Comparison of ENCODE assay signal across 33 cellular contexts in genomic region chr17:69342896-69343644, GRCh38. TPM values are rescaled to one million over a fixed set of nuclear protein-coding genes. Genes with fewer than 3 reads are reported as not detected.
DNase-seq lines count a peak whose midpoint lies in the region; ATAC-seq, FAIRE-seq and TF ChIP-seq lines count a peak whose summit lies in the region.
"Had no signal": no experiment of that assay in that cellular context is flagged by ENCODE, and none has a peak within 500 bp of the region (broad histone marks: within the 10 kb centered on the region; RNA-seq: fewer than 3 reads in every experiment).

No MANE protein-coding gene starts in this region.

- no peaks in the 10 kb centered on the region for H3K36me3 ChIP-seq in mammary epithelial cell (ENCODE audit: insufficient read depth, low read length)
- no peaks in the 10 kb centered on the region for H3K36me3 ChIP-seq in skeletal muscle tissue (ENCODE audit: control insufficient read depth in 3 of 3, insufficient read depth in 3 of 3, low read length in 3 of 3)
- H3K36me3 ChIP-seq: BLaER1 treated with 17β-estradiol and CSF1 and Interleukin-3, amounts not matched to agents 10 nM and 100 nM; left ventricle myocardium inferior; spleen had no signal

- no peaks in the 10 kb centered on the region for H3K27me3 ChIP-seq in mammary epithelial cell (ENCODE audit: insufficient read depth, low read length)
- H3K27me3 ChIP-seq in skeletal muscle tissue (ENCODE audit: control insufficient read depth in 3 of 3, insufficient read depth in 3 of 3, low read length in 3 of 3), result no peaks in the 10 kb centered on the region
- H3K27me3 ChIP-seq: BLaER1 treated with 17β-estradiol and CSF1 and Interleukin-3, amounts not matched to agents 10 nM and 100 nM; dorsolateral prefrontal cortex; spleen had no signal

- no peaks in the 10 kb centered on the region for H3K27me3 Mint-ChIP-seq in MCF 10A (ENCODE audit: insufficient read depth, unreplicated experiment)

- POLR2A ChIA-PET in MCF 10A (lab: Yijun Ruan, JAX), result interaction anchor here (0.6 to 1.2 kb wide), 4 partner anchors 11 to 519 kb away, joined by 3 read pairs; partner anchors contain the start of gene ABCA5

- TF ChIP-seq CTCF in MCF 10A (IDR thresholded peaks at IDR 0.05; ENCODE audit: unreplicated experiment) (no peak), mammary epithelial cell (conservative IDR thresholded peaks at IDR 0.05 in 1 of 2, IDR thresholded peaks at IDR 0.05 in 1 of 2; ENCODE audit: extremely low read depth in 1 of 2, insufficient read depth in 1 of 2, low read depth in 1 of 2, low read length in 2 of 2) (no peak)

- no peak for ATAC-seq in HG02610 (IDR thresholded peaks at IDR 0.05; ENCODE audit: unreplicated experiment)
- ATAC-seq: activated CD4-positive, alpha-beta T cell treated with anti-CD3 and anti-CD28 coated beads for 36 hours; activated CD8-positive, alpha-beta T cell treated with anti-CD3 and anti-CD28 coated beads, Interleukin-2, amount 10 ng/mL, durations not matched to agents 7 days and 5 days; GM23338; naive thymus-derived CD8-positive, alpha-beta T cell had no signal

- 83% methylated on average over 3 of the region's 3 CpGs for WGBS in mammary epithelial cell (ENCODE audit: low coverage, missing lambda C conversion rate)

- dilution Hi-C loops in mammary epithelial cell (cut with HindIII; ENCODE audit: low sequenced_read_pairs), result no loop called here

- no peak overlapping the region for H3K9ac ChIP-seq in mammary epithelial cell (ENCODE audit: insufficient read depth, low read length)
- H3K9ac ChIP-seq in skeletal muscle tissue (ENCODE audit: low read depth in 1 of 3, low read length in 3 of 3), result peak overlapping the region in 1 of 3 donors; percentile 61
- H3K9ac ChIP-seq: BLaER1 treated with 17β-estradiol and CSF1 and Interleukin-3, amounts not matched to agents 10 nM and 100 nM had no signal

- intact Hi-C loops in MCF 10A (cut with micrococcal nuclease) (no loop called here), mammary epithelial cell (cut with micrococcal nuclease) (no loop called here)

- no peaks in the 10 kb centered on the region for H3K36me3 Mint-ChIP-seq in MCF 10A (ENCODE audit: insufficient read depth, unreplicated experiment)
- H3K36me3 Mint-ChIP-seq: activated naive CD8-positive, alpha-beta T cell treated with anti-CD3 and anti-CD28 coated beads, Interleukin-2, amount 10 ng/mL, durations not matched to agents 7 days and 5 days; mesothelial cell of epicardium; naive thymus-derived CD8-positive, alpha-beta T cell had no signal

- no peak overlapping the region for H3K4me3 Mint-ChIP-seq in MCF 10A (ENCODE audit: unreplicated experiment)
- H3K4me3 Mint-ChIP-seq: activated CD4-positive, alpha-beta T cell treated with anti-CD3 and anti-CD28 coated beads for 36 hours; activated CD8-positive, alpha-beta T cell treated with anti-CD3 and anti-CD28 coated beads, Interleukin-2, amount 10 ng/mL, durations not matched to agents 7 days and 5 days; activated naive CD8-positive, alpha-beta T cell treated with anti-CD3 and anti-CD28 coated beads, Interleukin-2, amount 10 ng/mL, durations not matched to agents 7 days and 5 days; central memory CD8-positive, alpha-beta T cell; GM23338; mesothelial cell of epicardium; naive thymus-derived CD8-positive, alpha-beta T cell; T-helper 2 cell treated with Interferon-gamma antibody and Interleukin-4, amounts not matched to agents 5 μg/mL and 100 μg/mL, for 36 hours had no signal

- H3K4me3 ChIP-seq in mammary epithelial cell (replicated peaks in 1 of 3; ENCODE audit: insufficient read depth in 1 of 3, low read depth in 2 of 3, low read length in 3 of 3) (no peak overlapping the region), skeletal muscle tissue (ENCODE audit: low read length in 3 of 3) (no peak overlapping the region)
- H3K4me3 ChIP-seq: BLaER1 treated with 17β-estradiol and CSF1 and Interleukin-3, amounts not matched to agents 10 nM and 100 nM; dorsolateral prefrontal cortex; GM23338; left ventricle myocardium inferior; PC-9; spleen had no signal

- H3K27ac ChIP-seq in mammary epithelial cell (ENCODE audit: insufficient read depth, low read depth, low read length), result no peak overlapping the region
- peak overlapping the region; percentile 95 for H3K27ac ChIP-seq in skeletal muscle tissue (ENCODE audit: low read depth, low read length)
- H3K27ac ChIP-seq: BLaER1 treated with 17β-estradiol and CSF1 and Interleukin-3, amounts not matched to agents 10 nM and 100 nM; dorsolateral prefrontal cortex; left ventricle myocardium inferior; PC-9; spleen had no signal

- H3K9me3 ChIP-seq in mammary epithelial cell (replicated peaks; ENCODE audit: insufficient read depth, low read length) (no peaks in the 10 kb centered on the region), skeletal muscle tissue (ENCODE audit: control insufficient read depth in 3 of 3, low read length in 3 of 3) (no peaks in the 10 kb centered on the region)
- H3K9me3 ChIP-seq: Caco-2, left ventricle myocardium inferior, spleen had no signal

- H3K9me3 Mint-ChIP-seq in MCF 10A (ENCODE audit: unreplicated experiment), result no peaks in the 10 kb centered on the region
- H3K9me3 Mint-ChIP-seq: activated naive CD8-positive, alpha-beta T cell treated with anti-CD3 and anti-CD28 coated beads, Interleukin-2, amount 10 ng/mL, durations not matched to agents 7 days and 5 days; central memory CD8-positive, alpha-beta T cell; GM23338; mesothelial cell of epicardium; naive thymus-derived CD8-positive, alpha-beta T cell; T-helper 2 cell treated with Interferon-gamma antibody and Interleukin-4, amounts not matched to agents 5 μg/mL and 100 μg/mL, for 36 hours had no signal

- no peaks in the 10 kb centered on the region for H3K79me2 ChIP-seq in mammary epithelial cell (ENCODE audit: insufficient read depth, low read length)

- peak overlapping the region; percentile 79 for H3K27ac Mint-ChIP-seq in MCF 10A (ENCODE audit: low read depth, unreplicated experiment)
- H3K27ac Mint-ChIP-seq: activated CD4-positive, alpha-beta T cell treated with anti-CD3 and anti-CD28 coated beads for 36 hours; activated CD8-positive, alpha-beta T cell treated with anti-CD3 and anti-CD28 coated beads, Interleukin-2, amount 10 ng/mL, durations not matched to agents 7 days and 5 days; activated naive CD8-positive, alpha-beta T cell treated with anti-CD3 and anti-CD28 coated beads, Interleukin-2, amount 10 ng/mL, durations not matched to agents 7 days and 5 days; GM23338; mesothelial cell of epicardium; naive thymus-derived CD8-positive, alpha-beta T cell; T-helper 2 cell treated with Interferon-gamma antibody and Interleukin-4, amounts not matched to agents 5 μg/mL and 100 μg/mL, for 36 hours had no signal

- peak; percentile 76 for FAIRE-seq in endometrium (lab: Jason Lieb, UNC)
- FAIRE-seq: astrocyte, islet of Langerhans had no signal

- no peak overlapping the region for H3K4me2 ChIP-seq in mammary epithelial cell (ENCODE audit: insufficient read depth, low read depth, low read length)
- H3K4me2 ChIP-seq: GM23338, PC-9 had no signal

- CTCF ChIA-PET in MCF 10A (lab: Yijun Ruan, JAX), result interaction anchor here (0.6 to 1.3 kb wide), 3 partner anchors 10 to 178 kb away, joined by 3 to 6 read pairs (median 3); no protein-coding TSS in a partner anchor
- CTCF ChIA-PET in mammary epithelial cell (lab: Charles Lee; ENCODE audit: low non-redundant PET), result no interaction called here

- H3K4me1 Mint-ChIP-seq in MCF 10A (ENCODE audit: insufficient read depth, unreplicated experiment), result peaks cover 15% of the 10 kb centered on the region
- H3K4me1 Mint-ChIP-seq: activated CD4-positive, alpha-beta T cell treated with anti-CD3 and anti-CD28 coated beads for 36 hours; activated naive CD8-positive, alpha-beta T cell treated with anti-CD3 and anti-CD28 coated beads, Interleukin-2, amount 10 ng/mL, durations not matched to agents 7 days and 5 days; central memory CD8-positive, alpha-beta T cell; naive thymus-derived CD8-positive, alpha-beta T cell had no signal

- H2AFZ ChIP-seq in mammary epithelial cell (ENCODE audit: low read depth, low read length), result no peak overlapping the region
- H2AFZ ChIP-seq: GM23338, PC-9 had no signal

- H4K20me1 ChIP-seq in mammary epithelial cell (ENCODE audit: insufficient read depth, low read length), result no peaks in the 10 kb centered on the region
- H4K20me1 ChIP-seq: BLaER1 treated with 17β-estradiol and CSF1 and Interleukin-3, amounts not matched to agents 10 nM and 100 nM had no signal

- H3K4me1 ChIP-seq in mammary epithelial cell (ENCODE audit: insufficient read depth, low read length) (peaks cover 2% of the 10 kb centered on the region), skeletal muscle tissue (ENCODE audit: control insufficient read depth in 3 of 3, insufficient read depth in 3 of 3, low read length in 3 of 3) (peaks cover 3 to 8% (median 7%) of the 10 kb centered on the region in 3 donors)
- H3K4me1 ChIP-seq: Caco-2, left ventricle myocardium inferior, spleen had no signal

- BruUV-seq in MCF 10A (replicated peaks; lab: Mats Ljungman, UMichigan) (no TSS peak), mammary epithelial cell (replicated peaks; lab: Mats Ljungman, UMichigan) (no TSS peak)

- in situ Hi-C loops in mammary epithelial cell (cut with MboI; ENCODE audit: low sequenced_read_pairs in 2 of 2), result no loop called here

- DNase-seq in MCF 10A (ENCODE audit: unreplicated experiment), result no peak
- DNase-seq in mammary epithelial cell, result no peak
- DNase-seq in NCI-H1930 (lab: John Stamatoyannopoulos, UW), result peak; percentile 46 to 51
- DNase-seq in pons (ENCODE audit: low spot score), result no peak
- no peak for DNase-seq in SKM-1 treated with dmso at 0.1 percent for 144 hours (lab: John Stamatoyannopoulos, UW; ENCODE audit: unreplicated experiment)
- DNase-seq: ACHN; activated CD4-positive, alpha-beta T cell treated with anti-CD3 and anti-CD28 coated beads for 36 hours; activated CD8-positive, alpha-beta T cell treated with anti-CD3 and anti-CD28 coated beads, Interleukin-2, amount 10 ng/mL, durations not matched to agents 7 days and 5 days; activated effector memory CD4-positive, alpha-beta T cell treated with Interleukin-2 at 50 U/mL for 16 hours; activated naive CD8-positive, alpha-beta T cell treated with anti-CD3 and anti-CD28 coated beads, Interleukin-2, amount 10 ng/mL, durations not matched to agents 7 days and 5 days; activated T-cell treated with anti-CD3 and anti-CD28 coated beads for 4 hours; Caco-2; dorsolateral prefrontal cortex; left ventricle myocardium inferior; naive thymus-derived CD8-positive, alpha-beta T cell; NCI-H1048; NCI-H2029 treated with DMSO at 0.1 percent for 48 hours; NCI-H510A; occipital lobe; PC-9; SHP77; spleen; trophoblast cell had no signal

RNA-seq across cellular contexts. Expression of gene ABCA5, which starts 16.1 kb away (rescaled TPM):
- total RNA-seq in MCF 10A (2022) (7.6 and 9.6 TPM in 2 replicates), mammary epithelial cell (10 to 100 TPM; 28.9 to 38.5 TPM), skeletal muscle tissue (18.8 TPM)
- polyA plus RNA-seq in mammary epithelial cell, result 6.5 TPM
- polyA minus RNA-seq in mammary epithelial cell, result 5.4 TPM

Comparison
In these comparisons a context has a peak if more than half of its experiments do, and no peak if none do; other contexts are left out.
1. DNase-seq: peak in NCI-H1930 (2 of 2); none in MCF 10A (single experiment), mammary epithelial cell (single experiment), pons (single experiment) and SKM-1 treated with dmso at 0.1 percent for 144 hours (single experiment).